1 cellular context compared by ENCODE assay signal in the genomic region with DNA sequence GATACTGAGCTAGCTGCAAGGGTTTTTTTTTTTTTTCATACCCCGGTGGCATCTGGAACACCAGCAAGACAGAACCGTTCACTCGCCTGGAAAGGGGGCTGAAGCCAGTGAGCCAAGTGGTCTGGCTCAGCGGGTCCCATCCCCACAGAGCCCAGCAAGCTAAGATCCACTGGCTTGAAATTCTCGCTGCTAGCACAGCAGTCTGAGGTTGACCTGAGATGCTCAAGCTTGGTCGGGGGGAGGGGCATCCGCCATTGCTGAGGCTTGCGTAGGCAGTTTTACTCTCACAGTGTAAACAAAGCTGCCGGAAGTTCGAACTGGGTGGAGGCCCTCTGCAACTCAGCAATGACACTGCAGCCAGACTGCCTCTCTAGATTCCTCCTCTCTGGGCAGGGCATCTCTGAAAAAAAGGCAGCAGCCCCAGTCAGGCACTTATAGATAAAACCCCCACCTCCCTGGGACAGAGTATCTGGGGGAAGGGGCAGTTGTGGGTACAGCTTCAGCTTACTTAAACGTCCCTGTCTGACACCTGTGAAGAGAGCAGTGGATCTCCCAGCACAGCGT.
A peak's percentile ranks its signal among the peaks of the same experiment; 100 is the strongest.
TF ChIP-seq lines count a peak whose summit lies in the region.

No MANE protein-coding gene starts in this region.

TF ChIP-seq in HepG2, 621 proteins besides CTCF, POLR2A, EP300 and RAD21 (continued from another document and continues in another):
- TF ChIP-seq, protein P1, sequence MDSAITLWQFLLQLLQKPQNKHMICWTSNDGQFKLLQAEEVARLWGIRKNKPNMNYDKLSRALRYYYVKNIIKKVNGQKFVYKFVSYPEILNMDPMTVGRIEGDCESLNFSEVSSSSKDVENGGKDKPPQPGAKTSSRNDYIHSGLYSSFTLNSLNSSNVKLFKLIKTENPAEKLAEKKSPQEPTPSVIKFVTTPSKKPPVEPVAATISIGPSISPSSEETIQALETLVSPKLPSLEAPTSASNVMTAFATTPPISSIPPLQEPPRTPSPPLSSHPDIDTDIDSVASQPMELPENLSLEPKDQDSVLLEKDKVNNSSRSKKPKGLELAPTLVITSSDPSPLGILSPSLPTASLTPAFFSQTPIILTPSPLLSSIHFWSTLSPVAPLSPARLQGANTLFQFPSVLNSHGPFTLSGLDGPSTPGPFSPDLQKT (CRISPR knock-in tag; IDR thresholded peaks at IDR 0.05; ENCODE audit: borderline replicate concordance) = no peak
- TF ChIP-seq TEAD3 (CRISPR knock-in tag; optimal IDR thresholded peaks at IDR 0.05; ENCODE audit: borderline replicate concordance) = peak; percentile 52
- TF ChIP-seq ZNF724P (CRISPR knock-in tag; IDR thresholded peaks at IDR 0.05; ENCODE audit: borderline replicate concordance) = 0 out of 2 replicates have a peak, but pooled peaks have one; percentile 46
- TF ChIP-seq, protein P2, sequence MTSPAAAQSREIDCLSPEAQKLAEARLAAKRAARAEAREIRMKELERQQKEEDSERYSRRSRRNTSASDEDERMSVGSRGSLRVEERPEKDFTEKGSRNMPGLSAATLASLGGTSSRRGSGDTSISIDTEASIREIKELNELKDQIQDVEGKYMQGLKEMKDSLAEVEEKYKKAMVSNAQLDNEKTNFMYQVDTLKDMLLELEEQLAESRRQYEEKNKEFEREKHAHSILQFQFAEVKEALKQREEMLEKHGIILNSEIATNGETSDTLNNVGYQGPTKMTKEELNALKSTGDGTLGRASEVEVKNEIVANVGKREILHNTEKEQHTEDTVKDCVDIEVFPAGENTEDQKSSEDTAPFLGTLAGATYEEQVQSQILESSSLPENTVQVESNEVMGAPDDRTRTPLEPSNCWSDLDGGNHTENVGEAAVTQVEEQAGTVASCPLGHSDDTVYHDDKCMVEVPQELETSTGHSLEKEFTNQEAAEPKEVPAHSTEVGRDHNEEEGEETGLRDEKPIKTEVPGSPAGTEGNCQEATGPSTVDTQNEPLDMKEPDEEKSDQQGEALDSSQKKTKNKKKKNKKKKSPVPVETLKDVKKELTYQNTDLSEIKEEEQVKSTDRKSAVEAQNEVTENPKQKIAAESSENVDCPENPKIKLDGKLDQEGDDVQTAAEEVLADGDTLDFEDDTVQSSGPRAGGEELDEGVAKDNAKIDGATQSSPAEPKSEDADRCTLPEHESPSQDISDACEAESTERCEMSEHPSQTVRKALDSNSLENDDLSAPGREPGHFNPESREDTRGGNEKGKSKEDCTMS (CRISPR knock-in tag; conservative IDR thresholded peaks at IDR 0.05) = no peak
- TF ChIP-seq ZNF709 (CRISPR knock-in tag; IDR thresholded peaks at IDR 0.05) = no peak
- no peak for TF ChIP-seq SMYD3 (CRISPR knock-in tag; IDR thresholded peaks at IDR 0.05)
- peak; percentile 47; the same call in 1 of the 2 replicates for TF ChIP-seq IKZF5 (CRISPR knock-in tag; IDR thresholded peaks at IDR 0.05)
- TF ChIP-seq ZNF335 (CRISPR knock-in tag; IDR thresholded peaks at IDR 0.05) = no peak
- no peak for TF ChIP-seq TOPORS (CRISPR knock-in tag; IDR thresholded peaks at IDR 0.05)
- TF ChIP-seq ZNF318 (CRISPR knock-in tag; IDR thresholded peaks at IDR 0.05) = no peak
- TF ChIP-seq, protein P3, sequence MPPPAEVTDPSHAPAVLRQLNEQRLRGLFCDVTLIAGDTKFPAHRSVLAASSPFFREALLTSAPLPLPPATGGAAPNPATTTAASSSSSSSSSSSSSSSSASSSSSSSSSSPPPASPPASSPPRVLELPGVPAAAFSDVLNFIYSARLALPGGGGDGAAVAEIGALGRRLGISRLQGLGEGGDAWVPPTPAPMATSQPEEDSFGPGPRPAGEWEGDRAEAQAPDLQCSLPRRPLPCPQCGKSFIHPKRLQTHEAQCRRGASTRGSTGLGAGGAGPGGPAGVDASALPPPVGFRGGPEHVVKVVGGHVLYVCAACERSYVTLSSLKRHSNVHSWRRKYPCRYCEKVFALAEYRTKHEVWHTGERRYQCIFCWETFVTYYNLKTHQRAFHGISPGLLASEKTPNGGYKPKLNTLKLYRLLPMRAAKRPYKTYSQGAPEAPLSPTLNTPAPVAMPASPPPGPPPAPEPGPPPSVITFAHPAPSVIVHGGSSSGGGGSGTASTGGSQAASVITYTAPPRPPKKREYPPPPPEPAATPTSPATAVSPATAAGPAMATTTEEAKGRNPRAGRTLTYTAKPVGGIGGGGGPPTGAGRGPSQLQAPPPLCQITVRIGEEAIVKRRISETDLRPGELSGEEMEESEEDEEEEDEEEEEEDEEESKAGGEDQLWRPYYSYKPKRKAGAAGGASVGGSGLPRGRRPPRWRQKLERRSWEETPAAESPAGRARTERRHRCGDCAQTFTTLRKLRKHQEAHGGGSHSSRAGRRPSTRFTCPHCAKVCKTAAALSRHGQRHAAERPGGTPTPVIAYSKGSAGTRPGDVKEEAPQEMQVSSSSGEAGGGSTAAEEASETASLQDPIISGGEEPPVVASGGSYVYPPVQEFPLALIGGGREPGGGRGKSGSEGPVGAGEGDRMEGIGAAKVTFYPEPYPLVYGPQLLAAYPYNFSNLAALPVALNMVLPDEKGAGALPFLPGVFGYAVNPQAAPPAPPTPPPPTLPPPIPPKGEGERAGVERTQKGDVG (CRISPR knock-in tag; IDR thresholded peaks at IDR 0.05; ENCODE audit: borderline replicate concordance) = 0 out of 2 replicates have a peak, but pooled peaks have one; percentile 52
- TF ChIP-seq HMGXB3 (CRISPR knock-in tag; IDR thresholded peaks at IDR 0.05; ENCODE audit: borderline replicate concordance) = peak; percentile 49; the same call in 1 of the 2 replicates
- TF ChIP-seq, protein P4, sequence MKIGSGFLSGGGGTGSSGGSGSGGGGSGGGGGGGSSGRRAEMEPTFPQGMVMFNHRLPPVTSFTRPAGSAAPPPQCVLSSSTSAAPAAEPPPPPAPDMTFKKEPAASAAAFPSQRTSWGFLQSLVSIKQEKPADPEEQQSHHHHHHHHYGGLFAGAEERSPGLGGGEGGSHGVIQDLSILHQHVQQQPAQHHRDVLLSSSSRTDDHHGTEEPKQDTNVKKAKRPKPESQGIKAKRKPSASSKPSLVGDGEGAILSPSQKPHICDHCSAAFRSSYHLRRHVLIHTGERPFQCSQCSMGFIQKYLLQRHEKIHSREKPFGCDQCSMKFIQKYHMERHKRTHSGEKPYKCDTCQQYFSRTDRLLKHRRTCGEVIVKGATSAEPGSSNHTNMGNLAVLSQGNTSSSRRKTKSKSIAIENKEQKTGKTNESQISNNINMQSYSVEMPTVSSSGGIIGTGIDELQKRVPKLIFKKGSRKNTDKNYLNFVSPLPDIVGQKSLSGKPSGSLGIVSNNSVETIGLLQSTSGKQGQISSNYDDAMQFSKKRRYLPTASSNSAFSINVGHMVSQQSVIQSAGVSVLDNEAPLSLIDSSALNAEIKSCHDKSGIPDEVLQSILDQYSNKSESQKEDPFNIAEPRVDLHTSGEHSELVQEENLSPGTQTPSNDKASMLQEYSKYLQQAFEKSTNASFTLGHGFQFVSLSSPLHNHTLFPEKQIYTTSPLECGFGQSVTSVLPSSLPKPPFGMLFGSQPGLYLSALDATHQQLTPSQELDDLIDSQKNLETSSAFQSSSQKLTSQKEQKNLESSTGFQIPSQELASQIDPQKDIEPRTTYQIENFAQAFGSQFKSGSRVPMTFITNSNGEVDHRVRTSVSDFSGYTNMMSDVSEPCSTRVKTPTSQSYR (CRISPR knock-in tag; IDR thresholded peaks at IDR 0.05; ENCODE audit: borderline replicate concordance) = peak; percentile 92
- TF ChIP-seq CREB1 (IDR thresholded peaks at IDR 0.05) = no peak
- peak; percentile 46; the same call in 1 of the 2 replicates for TF ChIP-seq CREB1 (CRISPR knock-in tag; IDR thresholded peaks at IDR 0.05)
- no peak for TF ChIP-seq TBP (CRISPR knock-in tag; IDR thresholded peaks at IDR 0.05)
- TF ChIP-seq POLR2G (IDR thresholded peaks at IDR 0.05; ENCODE audit: low read depth, low read length) = peak; percentile 63
- TF ChIP-seq, protein P5, sequence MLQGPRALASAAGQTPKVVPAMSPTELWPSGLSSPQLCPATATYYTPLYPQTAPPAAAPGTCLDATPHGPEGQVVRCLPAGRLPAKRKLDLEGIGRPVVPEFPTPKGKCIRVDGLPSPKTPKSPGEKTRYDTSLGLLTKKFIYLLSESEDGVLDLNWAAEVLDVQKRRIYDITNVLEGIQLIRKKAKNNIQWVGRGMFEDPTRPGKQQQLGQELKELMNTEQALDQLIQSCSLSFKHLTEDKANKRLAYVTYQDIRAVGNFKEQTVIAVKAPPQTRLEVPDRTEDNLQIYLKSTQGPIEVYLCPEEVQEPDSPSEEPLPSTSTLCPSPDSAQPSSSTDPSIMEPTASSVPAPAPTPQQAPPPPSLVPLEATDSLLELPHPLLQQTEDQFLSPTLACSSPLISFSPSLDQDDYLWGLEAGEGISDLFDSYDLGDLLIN (CRISPR knock-in tag; IDR thresholded peaks at IDR 0.05; ENCODE audit: borderline replicate concordance) = no peak
- peak; percentile 20; the same call in 1 of the 2 replicates for TF ChIP-seq CEBPB (IDR thresholded peaks at IDR 0.05; ENCODE audit: borderline replicate concordance, low read depth, low read length)
- TF ChIP-seq CBX2 (IDR thresholded peaks at IDR 0.05; ENCODE audit: low read depth, low read length) = no peak
- TF ChIP-seq CBX2 (CRISPR knock-in tag; IDR thresholded peaks at IDR 0.05; ENCODE audit: low read depth) = no peak
- peak; percentile 67; the same call in 1 of the 2 replicates for TF ChIP-seq THAP11 (CRISPR knock-in tag; IDR thresholded peaks at IDR 0.05)
